ENCODE assay signal across 20 cellular contexts in genomic region chrX:80223922-80224579, GRCh38.
A peak's percentile ranks its signal among the peaks of the same experiment; 100 is the strongest.
DNase-seq lines count a peak whose midpoint lies in the region; ATAC-seq, FAIRE-seq and TF ChIP-seq lines count a peak whose summit lies in the region.
"Had no signal": no experiment of that assay in that cellular context is flagged by ENCODE, and none has a peak within 500 bp of the region (broad histone marks: within the 10 kb centered on the region; RNA-seq: fewer than 3 reads in every experiment).

No MANE protein-coding gene starts in this region.

- CTCF ChIA-PET in K562 (lab: Yijun Ruan, JAX; ENCODE audit: low intra/inter-chr PET ratio), result no interaction called here

- peak; percentile 34 for TF ChIP-seq CTCF in cardiac muscle cell (IDR thresholded peaks at IDR 0.05; ENCODE audit: low read depth, low read length)
- peak; percentile 20 to 24 (median 21); a peak in 2 of 6 replicates for TF ChIP-seq CTCF in K562 (IDR thresholded peaks at IDR 0.05 in 2 of 3, conservative IDR thresholded peaks at IDR 0.05 in 1 of 3; ENCODE audit: insufficient read depth in 2 of 3, low read depth in 1 of 3, low read length in 3 of 3)
- no peak for TF ChIP-seq CTCF in tibial nerve (IDR thresholded peaks at IDR 0.05)
- no peak for TF ChIP-seq CTCF in kidney (IDR thresholded peaks at IDR 0.05; ENCODE audit: borderline replicate concordance, extremely low read depth, insufficient read depth)

- POLR2A ChIA-PET in K562 (lab: Yijun Ruan, JAX), result no interaction called here

- intact Hi-C loops in right cardiac atrium (cut with DNase I), result no loop called here
- intact Hi-C loops in K562 (cut with micrococcal nuclease), result no loop called here
- intact Hi-C loops in kidney (cut with DNase I), result no loop called here

- no peak overlapping the region for H3K4me3 ChIP-seq in cardiac muscle cell
- H3K4me3 ChIP-seq in right cardiac atrium (ENCODE audit: low read length), result no peak overlapping the region
- no peak overlapping the region for H3K4me3 ChIP-seq in K562
- no peak overlapping the region for H3K4me3 ChIP-seq in tibial nerve
- H3K4me3 ChIP-seq in kidney (ENCODE audit: low read length in 2 of 2), result no peak overlapping the region
- H3K4me3 ChIP-seq: left ventricle myocardium inferior, pancreas had no signal

- H3K27ac ChIP-seq in cardiac muscle cell (no peak overlapping the region), right cardiac atrium (ENCODE audit: low read length) (no peak overlapping the region), K562 (ENCODE audit: extremely low read depth, low read depth, low read length) (no peak overlapping the region), tibial nerve (no peak overlapping the region), kidney (ENCODE audit: low read depth in 2 of 2, low read length in 2 of 2) (no peak overlapping the region)
- H3K27ac ChIP-seq: left ventricle myocardium inferior, pancreas had no signal

- no peaks in the 10 kb centered on the region for H4K20me1 ChIP-seq in K562 (replicated peaks; ENCODE audit: control insufficient read depth, insufficient read depth, low read length)

- H3K9me1 ChIP-seq in K562 (ENCODE audit: control insufficient read depth, insufficient read depth, low read length), result no peaks in the 10 kb centered on the region

- DNase-seq in cardiac muscle cell (ENCODE audit: low read depth in 1 of 2, low spot score in 1 of 2) (peak in 1 of 2 donors; percentile 8), right cardiac atrium (no peak), NOMO-1 (lab: John Stamatoyannopoulos, UW; ENCODE audit: unreplicated experiment in 2 of 2) (peak; percentile 28 to 47), K562 (ENCODE audit: extremely low read depth in 1 of 4, low spot score in 3 of 4) (no peak), tibial nerve (ENCODE audit: low spot score in 2 of 2) (no peak), NCI-H2196 (lab: John Stamatoyannopoulos, UW; ENCODE audit: unreplicated experiment) (no peak), kidney (no peak)
- DNase-seq: activated CD4-positive, alpha-beta T cell treated with anti-CD3 and anti-CD28 coated beads for 1 hour; activated gamma-delta T cell; amygdala; COR-L47; left ventricle myocardium inferior; NCI-H1048; NCI-H2081 treated with DMSO at 0.1 percent for 48 hours; NCI-H526; pancreas; stimulated activated CD4-positive, alpha-beta T cell treated with anti-CD3 and anti-CD28 coated beads, Interleukin-1b, Interleukin-23, amount 100 ng/mL, for 48 hours had no signal

- no peak for TF ChIP-seq POLR2A in K562 (conservative IDR thresholded peaks at IDR 0.05)
- no peak for TF ChIP-seq POLR2A in tibial nerve (IDR thresholded peaks at IDR 0.05)
- TF ChIP-seq POLR2A in GM18505 (IDR thresholded peaks at IDR 0.05; ENCODE audit: borderline replicate concordance, extremely low read depth, insufficient read depth, insufficient read length), result no peak

- H3K36me3 ChIP-seq in cardiac muscle cell (no peaks in the 10 kb centered on the region), K562 (ENCODE audit: control insufficient read depth, insufficient read depth, low read length) (no peaks in the 10 kb centered on the region), tibial nerve (no peaks in the 10 kb centered on the region), kidney (ENCODE audit: control insufficient read depth in 1 of 2, insufficient read depth in 2 of 2, low read length in 2 of 2) (no peaks in the 10 kb centered on the region)
- H3K36me3 ChIP-seq: left ventricle myocardium inferior, pancreas had no signal

- H3K4me2 ChIP-seq in K562 (ENCODE audit: insufficient read depth, low read length), result no peak overlapping the region

- H3K27me3 ChIP-seq in cardiac muscle cell, result no peaks in the 10 kb centered on the region
- no peaks in the 10 kb centered on the region for H3K27me3 ChIP-seq in right cardiac atrium (ENCODE audit: control insufficient read depth, insufficient read depth)
- H3K27me3 ChIP-seq in K562 (ENCODE audit: control insufficient read depth in 2 of 2, insufficient read depth in 2 of 2, low read length in 2 of 2), result no peaks in the 10 kb centered on the region
- no peaks in the 10 kb centered on the region for H3K27me3 ChIP-seq in tibial nerve
- H3K27me3 ChIP-seq: pancreas had no signal

- H2AFZ ChIP-seq in K562 (ENCODE audit: low read depth, low read length), result no peak overlapping the region

- H3K9me3 ChIP-seq in cardiac muscle cell (ENCODE audit: low read depth) (no peaks in the 10 kb centered on the region), right cardiac atrium (ENCODE audit: control insufficient read depth, low read length) (no peaks in the 10 kb centered on the region), K562 (replicated peaks; ENCODE audit: control insufficient read depth, insufficient read depth, low read depth, low read length) (no peaks in the 10 kb centered on the region), tibial nerve (no peaks in the 10 kb centered on the region), kidney (ENCODE audit: control insufficient read depth in 1 of 2, low read length in 2 of 2) (no peaks in the 10 kb centered on the region)
- H3K9me3 ChIP-seq: left ventricle myocardium inferior, pancreas had no signal

- H3K9ac ChIP-seq in K562 (ENCODE audit: insufficient read depth in 1 of 2, low read depth in 2 of 2, low read length in 2 of 2), result no peak overlapping the region
- no peak overlapping the region for H3K9ac ChIP-seq in kidney (ENCODE audit: low read length in 2 of 2)

- ATAC-seq in right cardiac atrium (no peak), K562 (peak; percentile 69; the same call in 2 of the 3 replicates), GM18505 (IDR thresholded peaks at IDR 0.05; ENCODE audit: unreplicated experiment) (no peak)
- ATAC-seq: pancreas had no signal

- H3K79me2 ChIP-seq in K562 (ENCODE audit: control insufficient read depth, insufficient read depth, low read length), result no peaks in the 10 kb centered on the region

- TF ChIP-seq RAD21 in K562 (CRISPR knock-in tag; conservative IDR thresholded peaks at IDR 0.05 in 1 of 2, IDR thresholded peaks at IDR 0.05 in 1 of 2), result no peak

- BruUV-seq in K562 (replicated peaks; lab: Mats Ljungman, UMichigan), result no TSS peak

- in situ Hi-C loops in K562 (cut with MboI), result no loop called here

- H3K4me1 ChIP-seq in cardiac muscle cell (ENCODE audit: low read depth) (no peaks in the 10 kb centered on the region), right cardiac atrium (ENCODE audit: control insufficient read depth, insufficient read depth, low read length) (no peaks in the 10 kb centered on the region), K562 (replicated peaks in 1 of 2; ENCODE audit: control insufficient read depth in 2 of 2, insufficient read depth in 2 of 2, low read length in 2 of 2) (no peaks in the 10 kb centered on the region), tibial nerve (no peaks in the 10 kb centered on the region), kidney (ENCODE audit: control insufficient read depth in 1 of 2, insufficient read depth in 1 of 2, low read depth in 1 of 2, low read length in 2 of 2) (no peaks in the 10 kb centered on the region)
- H3K4me1 ChIP-seq: left ventricle myocardium inferior, pancreas had no signal

- FAIRE-seq in K562 (lab: Jason Lieb, UNC) (no peak), kidney (lab: Jason Lieb, UNC) (no peak)
- FAIRE-seq: endothelial cell of umbilical vein, frontal cortex, pancreas had no signal

- TF ChIP-seq EP300 in K562 (IDR thresholded peaks at IDR 0.05; ENCODE audit: low read length) (no peak), tibial nerve (IDR thresholded peaks at IDR 0.05) (no peak)

TF ChIP-seq in K562, 482 proteins besides CTCF, POLR2A, EP300 and RAD21 (continues in another document):
- TF ChIP-seq RFX5 (IDR thresholded peaks at IDR 0.05; ENCODE audit: low read depth, low read length) (no peak), COPS2 (conservative IDR thresholded peaks at IDR 0.05) (no peak), LEF1 (IDR thresholded peaks at IDR 0.05) (no peak), HDAC8 (tag; IDR thresholded peaks at IDR 0.05) (no peak), REST (CRISPR knock-in tag; IDR thresholded peaks at IDR 0.05; ENCODE audit: low read depth) (no peak), ZBTB5 (IDR thresholded peaks at IDR 0.05) (no peak), DPF2 (IDR thresholded peaks at IDR 0.05) (no peak), DIDO1 (tag; IDR thresholded peaks at IDR 0.05; ENCODE audit: low read depth) (no peak)

Comparison
In these comparisons a context has a peak if more than half of its experiments do, and no peak if none do; other contexts are left out.
1. DNase-seq: peak in NOMO-1 (2 of 2); none in right cardiac atrium (0 of 3), K562 (0 of 4), tibial nerve (0 of 2), NCI-H2196 (single experiment) and kidney (single experiment).
2. CTCF ChIP-seq: peak in cardiac muscle cell (single experiment) and K562 (3 of 3); none in tibial nerve (0 of 5) and kidney (single experiment).